Comparison of ENCODE assay signal across 26 cellular contexts in genomic region chr13:100098445-100099116, GRCh38. TPM values are rescaled to one million over a fixed set of nuclear protein-coding genes. Genes with fewer than 3 reads are reported as not detected.
A peak's percentile ranks its signal among the peaks of the same experiment; 100 is the strongest.
DNase-seq lines count a peak whose midpoint lies in the region; ATAC-seq and TF ChIP-seq lines count a peak whose summit lies in the region.
"Had no signal": no experiment of that assay in that cellular context is flagged by ENCODE, and none has a peak within 500 bp of the region (broad histone marks: within the 10 kb centered on the region; RNA-seq: fewer than 3 reads in every experiment).

No MANE protein-coding gene starts in this region.

- no peaks in the 10 kb centered on the region for H3F3A ChIP-seq in PC-3 (ENCODE audit: low read length, unreplicated experiment)

- H3K27ac ChIP-seq in PC-3 (ENCODE audit: low read length) (no peak overlapping the region), epithelial cell of prostate (peak overlapping the region; percentile 81)
- H3K27ac ChIP-seq: right atrium auricular region, SK-N-MC had no signal

- H3K27ac Mint-ChIP-seq in Calu3 (ENCODE audit: unreplicated experiment) (peak overlapping the region; percentile 81), osteocyte (ENCODE audit: unreplicated experiment) (peak overlapping the region; percentile 5)
- no peak overlapping the region for H3K27ac Mint-ChIP-seq in activated T-cell treated with anti-CD3 and anti-CD28 coated beads, Interleukin-2, amount 50 U/mL, for 24 hours
- H3K27ac Mint-ChIP-seq: activated naive CD8-positive, alpha-beta T cell treated with anti-CD3 and anti-CD28 coated beads, Interleukin-2, amount 50 U/mL, for 24 hours; activated T-helper 17 cell treated with anti-CD3 and anti-CD28 coated beads, Interleukin-2, amount 50 U/mL, for 72 hours; effector memory CD8-positive, alpha-beta T cell; type B pancreatic cell had no signal

- no peak overlapping the region for H3K9ac ChIP-seq in PC-3 (ENCODE audit: low read length)

- no peak for DNase-seq in Calu3
- peak; percentile 2 for DNase-seq in PC-3
- no peak for DNase-seq in epithelial cell of prostate (ENCODE audit: low read depth, low spot score)
- DNase-seq in osteocyte (ENCODE audit: extremely low spot score, unreplicated experiment) = no peak
- DNase-seq in activated T-cell treated with anti-CD3 and anti-CD28 coated beads, Interleukin-2, amount 50 U/mL, for 24 hours = no peak
- no peak for DNase-seq in cerebellar cortex (ENCODE audit: low spot score)
- DNase-seq: activated CD4-positive, CD25-positive, alpha-beta regulatory T cell treated with anti-CD3 and anti-CD28 coated beads, Interleukin-2, amount 50 U/mL, for 72 hours; activated naive CD8-positive, alpha-beta T cell treated with anti-CD3 and anti-CD28 coated beads, Interleukin-2, amount 50 U/mL, for 24 hours; caudate nucleus; effector memory CD8-positive, alpha-beta T cell; hippocampal formation; KG1; kidney glomerular epithelial cell; midbrain; NCI-H1092 treated with DMSO at 0.1 percent for 48 hours; NCI-H2171; NCI-H774; Peyer's patch; stimulated activated naive CD4-positive, alpha-beta T cell; T-helper 9 cell had no signal

- H3K4me2 ChIP-seq in PC-3 (ENCODE audit: low read length) = no peak overlapping the region

- no TSS peak for BruUV-seq in Calu3 (replicated peaks; lab: Mats Ljungman, UMichigan)
- BruUV-seq in PC-3 (replicated peaks; lab: Mats Ljungman, UMichigan) = TSS peak; percentile 74

- no peaks in the 10 kb centered on the region for H3K27me3 ChIP-seq in PC-3 (ENCODE audit: low read length)
- H3K27me3 ChIP-seq: Peyer's patch, right atrium auricular region had no signal

- H3K9me3 Mint-ChIP-seq in Calu3 (ENCODE audit: low read depth, unreplicated experiment) = no peaks in the 10 kb centered on the region
- H3K9me3 Mint-ChIP-seq in osteocyte (ENCODE audit: unreplicated experiment) = no peaks in the 10 kb centered on the region
- no peaks in the 10 kb centered on the region for H3K9me3 Mint-ChIP-seq in activated T-cell treated with anti-CD3 and anti-CD28 coated beads, Interleukin-2, amount 50 U/mL, for 24 hours
- H3K9me3 Mint-ChIP-seq: activated naive CD8-positive, alpha-beta T cell treated with anti-CD3 and anti-CD28 coated beads, Interleukin-2, amount 50 U/mL, for 24 hours; activated T-helper 17 cell treated with anti-CD3 and anti-CD28 coated beads, Interleukin-2, amount 50 U/mL, for 72 hours; effector memory CD8-positive, alpha-beta T cell had no signal

- H4K20me1 ChIP-seq in PC-3 (ENCODE audit: low read length) = no peaks in the 10 kb centered on the region

- H3K9me3 ChIP-seq in PC-3 (ENCODE audit: low read length) = no peaks in the 10 kb centered on the region
- H3K9me3 ChIP-seq: Peyer's patch, right atrium auricular region had no signal

- H3K4me1 Mint-ChIP-seq in Calu3 (ENCODE audit: low read depth, unreplicated experiment) (peaks cover 25% of the 10 kb centered on the region), osteocyte (ENCODE audit: unreplicated experiment) (peaks cover 46% of the 10 kb centered on the region)
- H3K4me1 Mint-ChIP-seq in activated T-cell treated with anti-CD3 and anti-CD28 coated beads, Interleukin-2, amount 50 U/mL, for 24 hours (ENCODE audit: low read depth) = peaks cover 15% of the 10 kb centered on the region
- H3K4me1 Mint-ChIP-seq: activated T-helper 17 cell treated with anti-CD3 and anti-CD28 coated beads, Interleukin-2, amount 50 U/mL, for 72 hours had no signal

- H3K9me2 ChIP-seq in PC-3 (replicated peaks; ENCODE audit: low read length) = no peaks in the 10 kb centered on the region

- H3K4me3 Mint-ChIP-seq in Calu3 (ENCODE audit: low read depth, unreplicated experiment) (no peak overlapping the region), osteocyte (ENCODE audit: unreplicated experiment) (no peak overlapping the region)
- H3K4me3 Mint-ChIP-seq in activated T-cell treated with anti-CD3 and anti-CD28 coated beads, Interleukin-2, amount 50 U/mL, for 24 hours = no peak overlapping the region
- H3K4me3 Mint-ChIP-seq: activated naive CD8-positive, alpha-beta T cell treated with anti-CD3 and anti-CD28 coated beads, Interleukin-2, amount 50 U/mL, for 24 hours; activated T-helper 17 cell treated with anti-CD3 and anti-CD28 coated beads, Interleukin-2, amount 50 U/mL, for 72 hours; effector memory CD8-positive, alpha-beta T cell; type B pancreatic cell had no signal

- CTCF ChIA-PET in Calu3 (lab: Charles Lee) = no interaction called here
- CTCF ChIA-PET in PC-3 (lab: Charles Lee) = no interaction called here

- intact Hi-C loops in Calu3 (cut with micrococcal nuclease; ENCODE audit: unreplicated experiment) = no loop called here
- intact Hi-C loops in PC-3 (cut with micrococcal nuclease) = loop anchor here (10.0 kb wide), 1 partner anchor 116 kb away; no protein-coding TSS in a partner anchor

- H3K36me3 ChIP-seq in PC-3 (ENCODE audit: low read depth, low read length) = no peaks in the 10 kb centered on the region
- H3K36me3 ChIP-seq: Peyer's patch, right atrium auricular region had no signal

- H3K4me3 ChIP-seq in PC-3 (ENCODE audit: low read length) = no peak overlapping the region
- H3K4me3 ChIP-seq: Peyer's patch, right atrium auricular region, SK-N-MC had no signal

- no peaks in the 10 kb centered on the region for H3K27me3 Mint-ChIP-seq in Calu3 (ENCODE audit: unreplicated experiment)
- H3K27me3 Mint-ChIP-seq in osteocyte (ENCODE audit: unreplicated experiment) = no peaks in the 10 kb centered on the region
- no peaks in the 10 kb centered on the region for H3K27me3 Mint-ChIP-seq in activated T-cell treated with anti-CD3 and anti-CD28 coated beads, Interleukin-2, amount 50 U/mL, for 24 hours
- H3K27me3 Mint-ChIP-seq: activated naive CD8-positive, alpha-beta T cell treated with anti-CD3 and anti-CD28 coated beads, Interleukin-2, amount 50 U/mL, for 24 hours; activated T-helper 17 cell treated with anti-CD3 and anti-CD28 coated beads, Interleukin-2, amount 50 U/mL, for 72 hours; effector memory CD8-positive, alpha-beta T cell; type B pancreatic cell had no signal

- ATAC-seq in PC-3 = peak; percentile 24; the same call in 1 of the 2 replicates
- no peak for ATAC-seq in GM19351 (IDR thresholded peaks at IDR 0.05; ENCODE audit: unreplicated experiment)
- ATAC-seq in HG03460 (IDR thresholded peaks at IDR 0.05; ENCODE audit: unreplicated experiment) = no peak
- ATAC-seq: activated naive CD8-positive, alpha-beta T cell treated with anti-CD3 and anti-CD28 coated beads, Interleukin-2, amount 50 U/mL, for 24 hours; activated T-helper 17 cell treated with anti-CD3 and anti-CD28 coated beads, Interleukin-2, amount 50 U/mL, for 72 hours; effector memory CD8-positive, alpha-beta T cell had no signal

- no peak for TF ChIP-seq CTCF in Calu3 (IDR thresholded peaks at IDR 0.05; ENCODE audit: unreplicated experiment)
- TF ChIP-seq CTCF in PC-3 (conservative IDR thresholded peaks at IDR 0.05; ENCODE audit: low read depth, low read length) = no peak
- TF ChIP-seq CTCF in osteocyte (IDR thresholded peaks at IDR 0.05) = no peak

- no peak overlapping the region for H2AFZ ChIP-seq in PC-3 (ENCODE audit: low read length)

- POLR2A ChIA-PET in PC-3 (lab: Charles Lee; ENCODE audit: unreplicated experiment) = no interaction called here

- peaks cover 12% of the 10 kb centered on the region for H3K4me1 ChIP-seq in PC-3 (ENCODE audit: insufficient read depth, low read length)

- peaks cover 4% of the 10 kb centered on the region for H3K36me3 Mint-ChIP-seq in Calu3 (ENCODE audit: insufficient read depth, unreplicated experiment)
- H3K36me3 Mint-ChIP-seq in osteocyte (ENCODE audit: unreplicated experiment) = peaks cover 11% of the 10 kb centered on the region
- no peaks in the 10 kb centered on the region for H3K36me3 Mint-ChIP-seq in activated T-cell treated with anti-CD3 and anti-CD28 coated beads, Interleukin-2, amount 50 U/mL, for 24 hours (ENCODE audit: low read depth)

- 0 out of 2 replicates have a peak, but pooled peaks cover 6% of the 10 kb centered on the region for H3K79me2 ChIP-seq in PC-3 (ENCODE audit: low read length)

RNA-seq across cellular contexts. Expression of gene PCCA, which starts 9.7 kb away (rescaled TPM):
- total RNA-seq in Calu3 (2022) = 8.7 and 8.9 TPM in 2 replicates
- 7.5 and 10.5 TPM in 2 replicates for total RNA-seq in PC-3 (2014; rRNA removed)
- 33.1 and 33.7 TPM in 2 replicates for total RNA-seq in osteocyte
